Comparison of ENCODE assay signal across 36 cellular contexts in the genomic region with DNA sequence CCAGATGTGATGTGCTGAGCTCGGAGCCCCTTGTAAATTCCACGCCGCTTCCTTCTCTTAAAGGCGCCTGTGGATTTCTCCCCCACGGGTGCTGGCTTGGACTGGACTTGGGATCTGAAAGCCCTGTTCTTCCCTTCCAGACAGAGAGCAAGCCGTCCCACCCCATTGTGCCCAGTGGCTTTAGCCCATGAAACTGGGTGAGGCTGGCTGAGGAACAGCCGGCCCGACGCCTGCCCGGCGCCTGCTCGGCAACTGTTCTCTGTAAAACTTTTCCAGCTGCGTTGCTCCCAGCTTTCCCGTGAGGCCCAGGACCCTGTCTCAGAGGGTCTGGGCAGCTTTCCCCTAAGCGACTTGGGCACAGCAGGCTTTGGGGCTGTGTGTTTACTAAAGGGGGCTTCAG.
"Had no signal": no experiment of that assay in that cellular context is flagged by ENCODE, and none has a peak within 500 bp of the region (broad histone marks: within the 10 kb centered on the region; RNA-seq: fewer than 3 reads in every experiment).

No MANE protein-coding gene starts in this region.

- H3K4me3 ChIP-seq: adrenal gland, body of pancreas, breast epithelium, cardiac muscle cell, colonic mucosa, dorsolateral prefrontal cortex, esophagus muscularis mucosa, gastroesophageal sphincter had no signal

- H3K27me3 Mint-ChIP-seq: activated CD4-positive, alpha-beta memory T cell treated with anti-CD3 and anti-CD28 coated beads for 36 hours; activated CD4-positive, alpha-beta T cell treated with anti-CD3 and anti-CD28 coated beads for 36 hours; activated CD4-positive, alpha-beta T cell treated with anti-CD3 and anti-CD28 coated beads, Interleukin-2, amount 10 ng/mL, durations not matched to agents 24 days and 14 days; activated CD8-positive, alpha-beta memory T cell treated with anti-CD3 and anti-CD28 coated beads, Interleukin-2, amount 10 ng/mL, durations not matched to agents 7 days and 5 days; activated naive CD4-positive, alpha-beta T cell treated with anti-CD3 and anti-CD28 coated beads, Interleukin-2, amount 50 U/mL, for 24 hours; activated naive CD8-positive, alpha-beta T cell treated with anti-CD3 and anti-CD28 coated beads for 36 hours; activated naive CD8-positive, alpha-beta T cell treated with anti-CD3 and anti-CD28 coated beads, Interleukin-2, amount 50 U/mL, for 24 hours; dendritic cell treated with granulocyte-macrophage colony-stimulating factor and Interleukin-4, amounts not matched to agents 40 ng/mL and 50 ng/mL, for 4 days; T-helper 17 cell had no signal

- H3K27ac Mint-ChIP-seq: activated CD4-positive, alpha-beta memory T cell treated with anti-CD3 and anti-CD28 coated beads for 36 hours; activated CD4-positive, alpha-beta T cell treated with anti-CD3 and anti-CD28 coated beads for 36 hours; activated CD4-positive, alpha-beta T cell treated with anti-CD3 and anti-CD28 coated beads, Interleukin-2, amount 10 ng/mL, durations not matched to agents 24 days and 14 days; activated CD8-positive, alpha-beta memory T cell treated with anti-CD3 and anti-CD28 coated beads, Interleukin-2, amount 10 ng/mL, durations not matched to agents 7 days and 5 days; activated CD8-positive, alpha-beta T cell treated with anti-CD3 and anti-CD28 coated beads, Interleukin-2, amount 10 ng/mL, durations not matched to agents 7 days and 5 days; activated naive CD4-positive, alpha-beta T cell treated with anti-CD3 and anti-CD28 coated beads for 36 hours; activated naive CD4-positive, alpha-beta T cell treated with anti-CD3 and anti-CD28 coated beads, Interleukin-2, amount 50 U/mL, for 24 hours; activated naive CD8-positive, alpha-beta T cell treated with anti-CD3 and anti-CD28 coated beads for 36 hours; activated naive CD8-positive, alpha-beta T cell treated with anti-CD3 and anti-CD28 coated beads, Interleukin-2, amount 50 U/mL, for 24 hours; activated T-helper 1 cell treated with anti-CD3 and anti-CD28 coated beads, Interleukin-12 subunit alpha, Interleukin-12 subunit beta, Interleukin-2, Interleukin-4 antibody, amounts not matched to agents 30 ng/mL and 10 ng/mL and 1 ng/mL, durations not matched to agents 14 hours and 24 hours and 36 hours; activated T-helper 2 cell treated with anti-CD3 and anti-CD28 coated beads, Interferon-gamma antibody, Interleukin-2, Interleukin-4, amounts not matched to agents 10 μg/mL and 5 μg/mL and 100 μg/mL, durations not matched to agents 14 hours and 24 hours and 36 hours; dendritic cell treated with granulocyte-macrophage colony-stimulating factor and Interleukin-4, amounts not matched to agents 40 ng/mL and 50 ng/mL, for 4 days; T-helper 17 cell; T-helper 2 cell treated with Interferon-gamma antibody and Interleukin-4, amounts not matched to agents 5 μg/mL and 100 μg/mL, for 36 hours had no signal

- H3K36me3 Mint-ChIP-seq: activated CD4-positive, alpha-beta memory T cell treated with anti-CD3 and anti-CD28 coated beads for 36 hours; activated CD8-positive, alpha-beta memory T cell treated with anti-CD3 and anti-CD28 coated beads, Interleukin-2, amount 10 ng/mL, durations not matched to agents 7 days and 5 days; activated naive CD4-positive, alpha-beta T cell treated with anti-CD3 and anti-CD28 coated beads, Interleukin-2, amount 50 U/mL, for 24 hours; activated naive CD8-positive, alpha-beta T cell treated with anti-CD3 and anti-CD28 coated beads for 36 hours had no signal

- H3K27ac ChIP-seq: adrenal gland, body of pancreas, breast epithelium, cardiac muscle cell, colonic mucosa, dorsolateral prefrontal cortex, esophagus muscularis mucosa, foreskin keratinocyte, gastroesophageal sphincter had no signal

- H3K4me1 ChIP-seq: adrenal gland, body of pancreas, breast epithelium, colonic mucosa, esophagus muscularis mucosa, foreskin keratinocyte, gastroesophageal sphincter had no signal

- H3K9me3 ChIP-seq: adrenal gland, body of pancreas, breast epithelium, colonic mucosa, esophagus muscularis mucosa, gastroesophageal sphincter had no signal

- H3K9me3 Mint-ChIP-seq: activated CD4-positive, alpha-beta T cell treated with anti-CD3 and anti-CD28 coated beads, Interleukin-2, amount 10 ng/mL, durations not matched to agents 24 days and 14 days; activated naive CD4-positive, alpha-beta T cell treated with anti-CD3 and anti-CD28 coated beads, Interleukin-2, amount 50 U/mL, for 24 hours; activated naive CD8-positive, alpha-beta T cell treated with anti-CD3 and anti-CD28 coated beads for 36 hours; activated naive CD8-positive, alpha-beta T cell treated with anti-CD3 and anti-CD28 coated beads, Interleukin-2, amount 50 U/mL, for 24 hours; activated T-helper 1 cell treated with anti-CD3 and anti-CD28 coated beads, Interleukin-12 subunit alpha, Interleukin-12 subunit beta, Interleukin-2, Interleukin-4 antibody, amounts not matched to agents 30 ng/mL and 10 ng/mL and 1 ng/mL, durations not matched to agents 14 hours and 24 hours and 36 hours; activated T-helper 2 cell treated with anti-CD3 and anti-CD28 coated beads, Interferon-gamma antibody, Interleukin-2, Interleukin-4, amounts not matched to agents 10 μg/mL and 5 μg/mL and 100 μg/mL, durations not matched to agents 14 hours and 24 hours and 36 hours; T-helper 2 cell treated with Interferon-gamma antibody and Interleukin-4, amounts not matched to agents 5 μg/mL and 100 μg/mL, for 36 hours had no signal

- DNase-seq: activated CD4-positive, alpha-beta memory T cell treated with anti-CD3 and anti-CD28 coated beads for 36 hours; activated CD4-positive, alpha-beta T cell treated with anti-CD3 and anti-CD28 coated beads for 36 hours; activated CD4-positive, alpha-beta T cell treated with anti-CD3 and anti-CD28 coated beads, Interleukin-2, amount 10 ng/mL, durations not matched to agents 24 days and 14 days; activated CD4-positive, CD25-positive, alpha-beta regulatory T cell; activated CD4-positive, CD25-positive, alpha-beta regulatory T cell treated with anti-CD3 and anti-CD28 coated beads, Interleukin-2, amount 50 U/mL, for 72 hours; activated CD8-positive, alpha-beta memory T cell treated with anti-CD3 and anti-CD28 coated beads, Interleukin-2, amount 10 ng/mL, durations not matched to agents 7 days and 5 days; activated CD8-positive, alpha-beta memory T cell treated with anti-CD3 and anti-CD28 coated beads, Interleukin-2, amount 50 U/mL, for 4 hours; activated CD8-positive, alpha-beta T cell treated with anti-CD3 and anti-CD28 coated beads, Interleukin-2, amount 10 ng/mL, durations not matched to agents 7 days and 5 days; activated effector memory CD4-positive, alpha-beta T cell treated with anti-CD3 and anti-CD28 coated beads, Interleukin-2, amount 50 U/mL, for 16 hours; activated naive CD4-positive, alpha-beta T cell treated with anti-CD3 and anti-CD28 coated beads for 36 hours; activated naive CD8-positive, alpha-beta T cell treated with anti-CD3 and anti-CD28 coated beads for 36 hours; activated naive CD8-positive, alpha-beta T cell treated with anti-CD3 and anti-CD28 coated beads, Interleukin-2, amount 50 U/mL, for 24 hours; activated T-cell treated with anti-CD3 and anti-CD28 coated beads, Interleukin-2, amount 50 U/mL, for 1 hour; activated T-cell treated with anti-CD3 and anti-CD28 coated beads, Interleukin-2, amount 50 U/mL, for 48 hours; adrenal gland; aorta; body of pancreas; central memory CD4-positive, alpha-beta T cell; cerebellar nuclear complex; colonic mucosa; dorsolateral prefrontal cortex; effector memory CD4-positive, alpha-beta T cell; erythroblast; foreskin keratinocyte; T-helper 1 cell; T-helper 17 cell; T1000 had no signal

- H3K36me3 ChIP-seq: adrenal gland, breast epithelium, cardiac muscle cell, colonic mucosa, esophagus muscularis mucosa, gastroesophageal sphincter had no signal

- H3K27me3 ChIP-seq: adrenal gland, body of pancreas, cardiac muscle cell, colonic mucosa, foreskin keratinocyte had no signal

- H3K4me3 Mint-ChIP-seq: activated CD4-positive, alpha-beta memory T cell treated with anti-CD3 and anti-CD28 coated beads for 36 hours; activated CD4-positive, alpha-beta T cell treated with anti-CD3 and anti-CD28 coated beads for 36 hours; activated CD4-positive, alpha-beta T cell treated with anti-CD3 and anti-CD28 coated beads, Interleukin-2, amount 10 ng/mL, durations not matched to agents 24 days and 14 days; activated CD8-positive, alpha-beta memory T cell treated with anti-CD3 and anti-CD28 coated beads, Interleukin-2, amount 10 ng/mL, durations not matched to agents 7 days and 5 days; activated CD8-positive, alpha-beta T cell treated with anti-CD3 and anti-CD28 coated beads, Interleukin-2, amount 10 ng/mL, durations not matched to agents 7 days and 5 days; activated naive CD4-positive, alpha-beta T cell treated with anti-CD3 and anti-CD28 coated beads for 36 hours; activated naive CD4-positive, alpha-beta T cell treated with anti-CD3 and anti-CD28 coated beads, Interleukin-2, amount 50 U/mL, for 24 hours; activated naive CD8-positive, alpha-beta T cell treated with anti-CD3 and anti-CD28 coated beads for 36 hours; activated naive CD8-positive, alpha-beta T cell treated with anti-CD3 and anti-CD28 coated beads, Interleukin-2, amount 50 U/mL, for 24 hours; activated T-helper 1 cell treated with anti-CD3 and anti-CD28 coated beads, Interleukin-12 subunit alpha, Interleukin-12 subunit beta, Interleukin-2, Interleukin-4 antibody, amounts not matched to agents 30 ng/mL and 10 ng/mL and 1 ng/mL, durations not matched to agents 14 hours and 24 hours and 36 hours; dendritic cell treated with granulocyte-macrophage colony-stimulating factor and Interleukin-4, amounts not matched to agents 40 ng/mL and 50 ng/mL, for 4 days; T-helper 17 cell; T-helper 2 cell treated with Interferon-gamma antibody and Interleukin-4, amounts not matched to agents 5 μg/mL and 100 μg/mL, for 36 hours had no signal

- ATAC-seq: activated CD4-positive, alpha-beta T cell treated with anti-CD3 and anti-CD28 coated beads for 36 hours; activated CD8-positive, alpha-beta memory T cell treated with anti-CD3 and anti-CD28 coated beads, Interleukin-2, amount 10 ng/mL, durations not matched to agents 7 days and 5 days; activated CD8-positive, alpha-beta T cell treated with anti-CD3 and anti-CD28 coated beads, Interleukin-2, amount 10 ng/mL, durations not matched to agents 7 days and 5 days; activated naive CD8-positive, alpha-beta T cell treated with anti-CD3 and anti-CD28 coated beads, Interleukin-2, amount 50 U/mL, for 24 hours; body of pancreas; foreskin keratinocyte; gastroesophageal sphincter; T-helper 17 cell had no signal

- H3K4me1 Mint-ChIP-seq: activated CD4-positive, alpha-beta T cell treated with anti-CD3 and anti-CD28 coated beads for 36 hours; activated CD4-positive, alpha-beta T cell treated with anti-CD3 and anti-CD28 coated beads, Interleukin-2, amount 10 ng/mL, durations not matched to agents 24 days and 14 days; activated CD8-positive, alpha-beta memory T cell treated with anti-CD3 and anti-CD28 coated beads, Interleukin-2, amount 10 ng/mL, durations not matched to agents 7 days and 5 days; activated naive CD4-positive, alpha-beta T cell treated with anti-CD3 and anti-CD28 coated beads, Interleukin-2, amount 50 U/mL, for 24 hours; activated naive CD8-positive, alpha-beta T cell treated with anti-CD3 and anti-CD28 coated beads for 36 hours; activated naive CD8-positive, alpha-beta T cell treated with anti-CD3 and anti-CD28 coated beads, Interleukin-2, amount 50 U/mL, for 24 hours; T-helper 17 cell had no signal
